ENCODE assay signal across 19 cellular contexts in genomic region chr5:9231842-9232241, GRCh38.
DNase-seq lines count a peak whose midpoint lies in the region; ATAC-seq, FAIRE-seq and TF ChIP-seq lines count a peak whose summit lies in the region.
"Had no signal": no experiment of that assay in that cellular context is flagged by ENCODE, and none has a peak within 500 bp of the region (broad histone marks: within the 10 kb centered on the region; RNA-seq: fewer than 3 reads in every experiment).

No MANE protein-coding gene starts in this region.

- WGBS in adrenal gland, 4 donors = 34 to 53% (median 45%) methylated on average over 2 of the region's 2 CpGs
- no CpG with 5 or more reads among the region's 2 CpGs for WGBS in H9 (ENCODE audit: extremely low coverage, insufficient read length, low lambda C conversion rate)

- H2BK20ac ChIP-seq in H9 (ENCODE audit: low read depth, low read length, poor library complexity, severe bottlenecking) = no peak overlapping the region

- no peak overlapping the region for H3T11ph ChIP-seq in H9 (ENCODE audit: low read length)

- TF ChIP-seq POLR2A in adrenal gland (IDR thresholded peaks at IDR 0.05) = no peak

- FAIRE-seq in HTR-8/SVneo (lab: Jason Lieb, UNC) = peak; percentile 28
- FAIRE-seq: GM12878, GM19239 had no signal

- ATAC-seq in HG03354 (IDR thresholded peaks at IDR 0.05; ENCODE audit: poor library complexity, severe bottlenecking, unreplicated experiment) = no peak
- ATAC-seq: GM12878, GM23338 had no signal

- H3K4me3 ChIP-seq in adrenal gland = no peak overlapping the region
- H3K4me3 ChIP-seq: GM12878, GM23338, HAP-1 had no signal

- no peaks in the 10 kb centered on the region for H4K20me1 ChIP-seq in H9 (ENCODE audit: control insufficient read depth, insufficient read depth, insufficient read length)

- no peak overlapping the region for H2BK12ac ChIP-seq in H9 (ENCODE audit: insufficient read length, low read depth, low read length)

- no peaks in the 10 kb centered on the region for H3K36me3 ChIP-seq in adrenal gland (replicated peaks in 1 of 2)
- H3K36me3 ChIP-seq: HAP-1 had no signal

- no peaks in the 10 kb centered on the region for H3K23me2 ChIP-seq in H9 (ENCODE audit: insufficient read length, low read depth, low read length, poor library complexity, severe bottlenecking)

- H3K9me3 ChIP-seq in adrenal gland (replicated peaks in 1 of 3) = no peaks in the 10 kb centered on the region
- H3K9me3 ChIP-seq in H9 (ENCODE audit: control insufficient read depth, low read depth, low read length) = no peaks in the 10 kb centered on the region
- H3K9me3 ChIP-seq: HAP-1 had no signal

- no peak overlapping the region for H2AFZ ChIP-seq in H9 (ENCODE audit: low read length)
- H2AFZ ChIP-seq: GM23338 had no signal

- H3K27me3 Mint-ChIP-seq in H9 (ENCODE audit: low read depth) = no peaks in the 10 kb centered on the region; the same call in 1 of the 2 replicates
- H3K27me3 Mint-ChIP-seq: CD4-positive, alpha-beta memory T cell had no signal

- DNase-seq in EH (ENCODE audit: low read depth) (peak; percentile 12), HTR-8/SVneo (ENCODE audit: insufficient read length, low spot score) (no peak), adrenal gland (peak in 5 of 7 donors; percentile 20 to 46 (median 29)), astrocyte of the hippocampus (ENCODE audit: low read depth, low spot score) (peak; percentile 41), H9 (no peak), germinal center (ENCODE audit: low spot score) (no peak)
- DNase-seq: C1 segment of cervical spinal cord; Calu3; CD4-positive, alpha-beta memory T cell; COR-L47; DND-41; EL; GDM1; HFFc6 had no signal

- H3K4me3 Mint-ChIP-seq in H9 = no peak overlapping the region
- H3K4me3 Mint-ChIP-seq: CD4-positive, alpha-beta memory T cell; GM23338; HFFc6 had no signal

- no peak overlapping the region for H4K91ac ChIP-seq in H9 (ENCODE audit: insufficient read length, low read depth, low read length)

- no peak overlapping the region for H4K8ac ChIP-seq in H9 (replicated peaks; ENCODE audit: insufficient read length, low read depth, low read length)

- intact Hi-C loops in adrenal gland (cut with DNase I) = no loop called here

- no peak overlapping the region for H3K23ac ChIP-seq in H9 (ENCODE audit: insufficient read length, low read depth, low read length)

- no peaks in the 10 kb centered on the region for H3K79me1 ChIP-seq in H9 (ENCODE audit: insufficient read depth, low read depth, low read length, poor library complexity, severe bottlenecking)

- H3K27ac ChIP-seq in adrenal gland (no peak overlapping the region), H9 (ENCODE audit: insufficient read length, low read depth, low read length) (no peak overlapping the region)

- no peaks in the 10 kb centered on the region for H3K27me3 ChIP-seq in adrenal gland
- no peaks in the 10 kb centered on the region for H3K27me3 ChIP-seq in H9 (ENCODE audit: insufficient read depth, low read length)

- H2BK5ac ChIP-seq in H9 (ENCODE audit: insufficient read length, low read length) = no peak overlapping the region

- no peak overlapping the region for H3K27ac Mint-ChIP-seq in H9
- H3K27ac Mint-ChIP-seq: CD4-positive, alpha-beta memory T cell; GM23338; HFFc6 had no signal

- H3K4me2 ChIP-seq in H9 (ENCODE audit: insufficient read depth, insufficient read length, low read length) = no peak overlapping the region
- H3K4me2 ChIP-seq: GM23338 had no signal

- peaks cover 8 to 13% of the 10 kb centered on the region in 2 experiments; a peak in 3 of 4 replicates for H3K4me1 Mint-ChIP-seq in H9
- H3K4me1 Mint-ChIP-seq: CD4-positive, alpha-beta memory T cell had no signal

- no peak overlapping the region for H4K5ac ChIP-seq in H9 (ENCODE audit: insufficient read length, low read depth, low read length)

- H3K14ac ChIP-seq in H9 (ENCODE audit: insufficient read depth, low read length) = no peak overlapping the region

- no peak overlapping the region for H3K18ac ChIP-seq in H9 (ENCODE audit: insufficient read length, low read depth, low read length)

- H2AK5ac ChIP-seq in H9 (ENCODE audit: insufficient read length, low read length) = no peak overlapping the region

- no peak overlapping the region for H3K56ac ChIP-seq in H9 (ENCODE audit: insufficient read length, low read depth, low read length)

- H2BK120ac ChIP-seq in H9 (ENCODE audit: low read depth, low read length, poor library complexity, severe bottlenecking) = no peak overlapping the region

- no peaks in the 10 kb centered on the region for H3K79me2 ChIP-seq in H9 (ENCODE audit: insufficient read depth, low read length)

- H3K4ac ChIP-seq in H9 (ENCODE audit: low read depth, low read length) = no peak overlapping the region

- no peak for TF ChIP-seq CTCF in adrenal gland (IDR thresholded peaks at IDR 0.05)
- TF ChIP-seq CTCF in H9 (conservative IDR thresholded peaks at IDR 0.05) = no peak

- no peak overlapping the region for H3K9ac ChIP-seq in H9 (ENCODE audit: extremely low read depth, insufficient read length, low read length)

- H3K4me1 ChIP-seq in adrenal gland (replicated peaks in 1 of 2) (peaks cover 0 to 12% of the 10 kb centered on the region in 2 donors), H9 (ENCODE audit: insufficient read depth, low read length) (no peaks in the 10 kb centered on the region)
- H3K4me1 ChIP-seq: HAP-1 had no signal

- peaks cover 0 to 5% of the 10 kb centered on the region in 2 experiments; a peak in 4 of 5 replicates for H3K9me3 Mint-ChIP-seq in H9
- H3K9me3 Mint-ChIP-seq: GM23338, HFFc6 had no signal

- H3K36me3 Mint-ChIP-seq in H9 (ENCODE audit: insufficient read depth in 1 of 3, low read depth in 3 of 3) = peaks cover 2 to 9% (median 3%) of the 10 kb centered on the region in 3 experiments; a peak in 5 of 7 replicates
- H3K36me3 Mint-ChIP-seq: CD4-positive, alpha-beta memory T cell had no signal

- no peak overlapping the region for H2BK15ac ChIP-seq in H9 (ENCODE audit: low read depth, low read length)

Comparison
In these comparisons a context has a peak if more than half of its experiments do, and no peak if none do; other contexts are left out.
1. DNase-seq: peak in EH (single experiment), adrenal gland (5 of 7) and astrocyte of the hippocampus (single experiment); none in HTR-8/SVneo (single experiment), H9 (single experiment) and germinal center (single experiment).